ENCODE assay signal across 8 cellular contexts in genomic region chr12:6553051-6553868, GRCh38. TPM values are rescaled to one million over a fixed set of nuclear protein-coding genes. Genes with fewer than 3 reads are reported as not detected.
DNase-seq lines count a peak whose midpoint lies in the region; ATAC-seq, FAIRE-seq and TF ChIP-seq lines count a peak whose summit lies in the region.

No MANE protein-coding gene starts in this region.

- no peak for DNase-seq in activated CD4-positive, alpha-beta T cell treated with anti-CD3 and anti-CD28 coated beads, Interleukin-2, amount 10 ng/mL, durations not matched to agents 24 days and 14 days
- no peak for DNase-seq in activated CD4-positive, alpha-beta T cell treated with anti-CD3 and anti-CD28 coated beads for 4 hours
- DNase-seq in amniotic epithelial cell (ENCODE audit: low read depth) (peak; percentile 44), kidney (peak; percentile 69), upper lobe of left lung (no peak), CD1c-positive myeloid dendritic cell (ENCODE audit: extremely low spot score) (no peak), MV-4-11 (lab: John Stamatoyannopoulos, UW) (no peak)

- no peak for TF ChIP-seq CTCF in kidney (IDR thresholded peaks at IDR 0.05; ENCODE audit: borderline replicate concordance, extremely low read depth, insufficient read depth)
- no peak for TF ChIP-seq CTCF in upper lobe of left lung (IDR thresholded peaks at IDR 0.05)

- 52 to 54% methylated on average over 12 to 15 of the region's 15 CpGs for WGBS in upper lobe of left lung, 2 donors

- intact Hi-C loops in activated CD4-positive, alpha-beta T cell treated with anti-CD3 and anti-CD28 coated beads, Interleukin-2, amount 10 ng/mL, durations not matched to agents 24 days and 14 days (cut with micrococcal nuclease): no loop called here
- intact Hi-C loops in kidney (cut with DNase I): no loop called here

- no peaks in the 10 kb centered on the region for H3K9me3 Mint-ChIP-seq in activated CD4-positive, alpha-beta T cell treated with anti-CD3 and anti-CD28 coated beads, Interleukin-2, amount 10 ng/mL, durations not matched to agents 24 days and 14 days

- peak overlapping the region in 1 of 2 donors; percentile 26 for H3K9ac ChIP-seq in kidney (ENCODE audit: low read length in 2 of 2)

- H3K27ac Mint-ChIP-seq in activated CD4-positive, alpha-beta T cell treated with anti-CD3 and anti-CD28 coated beads, Interleukin-2, amount 10 ng/mL, durations not matched to agents 24 days and 14 days: peak overlapping the region; percentile 0

- H3K9me3 ChIP-seq in kidney (ENCODE audit: control insufficient read depth in 1 of 2, low read length in 2 of 2) (no peaks in the 10 kb centered on the region), upper lobe of left lung (no peaks in the 10 kb centered on the region)

- FAIRE-seq in kidney (lab: Jason Lieb, UNC): no peak

- TF ChIP-seq EP300 in upper lobe of left lung (IDR thresholded peaks at IDR 0.05): no peak

- H3K27me3 Mint-ChIP-seq in activated CD4-positive, alpha-beta T cell treated with anti-CD3 and anti-CD28 coated beads, Interleukin-2, amount 10 ng/mL, durations not matched to agents 24 days and 14 days: no peaks in the 10 kb centered on the region

- H3K4me3 Mint-ChIP-seq in activated CD4-positive, alpha-beta T cell treated with anti-CD3 and anti-CD28 coated beads, Interleukin-2, amount 10 ng/mL, durations not matched to agents 24 days and 14 days: peak overlapping the region; percentile 47

- H3K4me1 Mint-ChIP-seq in activated CD4-positive, alpha-beta T cell treated with anti-CD3 and anti-CD28 coated beads, Interleukin-2, amount 10 ng/mL, durations not matched to agents 24 days and 14 days: peaks cover 40% of the 10 kb centered on the region

- H3K4me1 ChIP-seq in kidney (ENCODE audit: control insufficient read depth in 1 of 2, insufficient read depth in 1 of 2, low read depth in 1 of 2, low read length in 2 of 2): peaks cover 15 to 40% of the 10 kb centered on the region in 2 donors
- peaks cover 56 to 80% (median 61%) of the 10 kb centered on the region in 4 donors for H3K4me1 ChIP-seq in upper lobe of left lung

- H3K4me3 ChIP-seq in kidney (ENCODE audit: low read length in 2 of 2) (peak overlapping the region in 1 of 2 donors; percentile 8), upper lobe of left lung (peak overlapping the region in 3 of 4 donors; percentile 5 to 96 (median 85))

- ATAC-seq in upper lobe of left lung (ENCODE audit: low FRiP score in 2 of 2) (peak; percentile 21 to 46), HG02610 (IDR thresholded peaks at IDR 0.05; ENCODE audit: unreplicated experiment) (no peak)

- peaks cover 3 to 10% of the 10 kb centered on the region in 2 donors for H3K36me3 ChIP-seq in kidney (ENCODE audit: control insufficient read depth in 1 of 2, insufficient read depth in 2 of 2, low read length in 2 of 2)
- H3K36me3 ChIP-seq in upper lobe of left lung: peaks cover 0 to 31% (median 21%) of the 10 kb centered on the region in 4 donors

- H3K27me3 ChIP-seq in upper lobe of left lung: no peaks in the 10 kb centered on the region

- H3K36me3 Mint-ChIP-seq in activated CD4-positive, alpha-beta T cell treated with anti-CD3 and anti-CD28 coated beads, Interleukin-2, amount 10 ng/mL, durations not matched to agents 24 days and 14 days (ENCODE audit: low read depth): peaks cover 37% of the 10 kb centered on the region

- H3K27ac ChIP-seq in kidney (ENCODE audit: low read depth in 2 of 2, low read length in 2 of 2) (peak overlapping the region; percentile 77 to 78), upper lobe of left lung (peak overlapping the region; percentile 68 to 89 (median 84))

- no peak for TF ChIP-seq POLR2A in upper lobe of left lung (IDR thresholded peaks at IDR 0.05)

RNA-seq across cellular contexts. Expression of gene IFFO1, which starts 2.6 kb away (rescaled TPM):
- total RNA-seq in activated CD4-positive, alpha-beta T cell treated with anti-CD3 and anti-CD28 coated beads, Interleukin-2, amount 10 ng/mL, durations not matched to agents 24 days and 14 days: 16.0 and 16.9 TPM in 2 replicates
- 21.5 TPM for total RNA-seq in kidney
- 11.5 TPM for polyA plus RNA-seq in kidney (ENCODE audit: insufficient read depth, low read depth, low replicate concordance)
- 100 to 1,000 TPM in 1 of 6 donors, 10 to 100 TPM in 5; 13.3 to 108 (median 32.0) TPM for total RNA-seq in upper lobe of left lung

RNA-seq across cellular contexts. Expression of gene NOP2, which starts 14.8 kb away (rescaled TPM):
- 192 and 193 TPM in 2 replicates for total RNA-seq in activated CD4-positive, alpha-beta T cell treated with anti-CD3 and anti-CD28 coated beads, Interleukin-2, amount 10 ng/mL, durations not matched to agents 24 days and 14 days
- 29.7 TPM for total RNA-seq in kidney
- polyA plus RNA-seq in kidney (ENCODE audit: insufficient read depth, low read depth, low replicate concordance): 12.2 TPM
- 10 to 100 TPM; 19.4 to 49.2 (median 36.6) TPM for total RNA-seq in upper lobe of left lung

RNA-seq across cellular contexts. Expression of gene GAPDH, which starts 18.9 kb away (rescaled TPM):
- total RNA-seq in activated CD4-positive, alpha-beta T cell treated with anti-CD3 and anti-CD28 coated beads, Interleukin-2, amount 10 ng/mL, durations not matched to agents 24 days and 14 days: 4,585 and 4,599 TPM in 2 replicates
- 1,501 TPM for total RNA-seq in kidney
- 4,871 TPM for polyA plus RNA-seq in kidney (ENCODE audit: insufficient read depth, low read depth, low replicate concordance)
- 1,000 to 10,000 TPM in 3 of 6 donors, 100 to 1,000 TPM in 3; 442 to 1,402 (median 931) TPM for total RNA-seq in upper lobe of left lung

RNA-seq across cellular contexts. Expression of gene CHD4, which starts 53.9 kb away (rescaled TPM):
- total RNA-seq in activated CD4-positive, alpha-beta T cell treated with anti-CD3 and anti-CD28 coated beads, Interleukin-2, amount 10 ng/mL, durations not matched to agents 24 days and 14 days: 356 and 363 TPM in 2 replicates
- total RNA-seq in kidney: 224 TPM
- polyA plus RNA-seq in kidney (ENCODE audit: insufficient read depth, low read depth, low replicate concordance): 109 TPM
- total RNA-seq in upper lobe of left lung: 100 to 1,000 TPM; 165 to 267 (median 178) TPM

RNA-seq across cellular contexts. Expression of gene NCAPD2, which starts 59.4 kb away (rescaled TPM):
- total RNA-seq in activated CD4-positive, alpha-beta T cell treated with anti-CD3 and anti-CD28 coated beads, Interleukin-2, amount 10 ng/mL, durations not matched to agents 24 days and 14 days: 104 and 106 TPM in 2 replicates
- total RNA-seq in kidney: 23.4 TPM
- 4.5 TPM for polyA plus RNA-seq in kidney (ENCODE audit: insufficient read depth, low read depth, low replicate concordance)
- total RNA-seq in upper lobe of left lung: 10 to 100 TPM; 15.4 to 43.0 (median 25.5) TPM

Comparison
In these comparisons a context has a peak if more than half of its experiments do, and no peak if none do; other contexts are left out.
1. DNase-seq: peak in amniotic epithelial cell (single experiment) and kidney (single experiment); none in activated CD4-positive, alpha-beta T cell treated with anti-CD3 and anti-CD28 coated beads, Interleukin-2, amount 10 ng/mL, durations not matched to agents 24 days and 14 days (single experiment), activated CD4-positive, alpha-beta T cell treated with anti-CD3 and anti-CD28 coated beads for 4 hours (0 of 2), upper lobe of left lung (0 of 2), CD1c-positive myeloid dendritic cell (single experiment) and MV-4-11 (single experiment).